8 cellular contexts compared by ENCODE assay signal in the genomic region with DNA sequence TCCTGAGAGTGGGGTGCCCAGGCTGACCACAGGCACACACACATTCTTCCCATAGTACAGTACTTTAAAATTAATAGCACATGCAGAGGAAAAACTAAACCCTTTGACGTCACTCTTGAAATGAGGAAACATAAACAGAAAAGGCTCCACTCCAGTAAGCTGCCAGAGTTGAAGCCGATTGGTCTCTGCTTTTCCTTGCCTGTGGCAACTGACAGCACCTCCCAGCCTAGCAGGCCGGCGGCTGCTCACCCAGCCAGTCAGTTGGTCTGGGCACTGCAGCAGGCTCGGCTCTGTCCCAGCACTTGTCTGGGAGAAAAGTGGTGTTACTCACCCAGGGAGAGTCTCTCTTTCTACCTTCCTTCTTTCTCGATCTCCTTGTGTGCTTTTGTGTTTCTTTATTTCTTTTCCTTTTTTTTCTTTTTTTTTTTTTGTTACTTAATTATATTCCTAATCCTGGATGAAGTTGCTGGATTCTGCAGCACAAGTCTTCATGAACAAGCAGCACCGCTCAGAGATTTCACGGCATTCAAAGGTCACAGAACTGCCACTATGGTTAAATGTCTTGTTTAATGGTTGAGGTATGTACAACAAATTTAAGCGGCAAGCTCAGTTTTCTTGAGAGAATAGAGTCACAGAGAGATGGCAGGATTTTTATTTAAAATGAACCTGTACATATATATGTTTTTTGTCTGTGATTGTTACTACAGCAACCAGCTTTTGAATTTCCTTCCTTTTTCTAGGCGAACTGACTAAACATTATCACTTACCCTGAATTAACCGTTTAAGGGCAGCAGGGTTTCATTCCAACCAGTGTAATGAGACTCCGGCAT. TPM values are rescaled to one million over a fixed set of nuclear protein-coding genes. Genes with fewer than 3 reads are reported as not detected.
A peak's percentile ranks its signal among the peaks of the same experiment; 100 is the strongest.
DNase-seq lines count a peak whose midpoint lies in the region; ATAC-seq, FAIRE-seq and TF ChIP-seq lines count a peak whose summit lies in the region.

A gene (plus strand): TSS at position 260 of the 830 bp plus-strand sequence.

- no peak for FAIRE-seq in K562 (lab: Jason Lieb, UNC)

- no peak for TF ChIP-seq POLR2A in K562 (conservative IDR thresholded peaks at IDR 0.05)

- H3K4me3 Mint-ChIP-seq in CD4-positive, alpha-beta memory T cell: peak within 1 kb of the TSS; percentile 68 to 85 (median 78)

- H3K9me3 Mint-ChIP-seq in CD4-positive, alpha-beta memory T cell: no peaks in the 10 kb centered on the region

- no TSS peak for BruUV-seq in K562 (replicated peaks; lab: Mats Ljungman, UMichigan)

- under 1% methylated on average over 12 of the region's 12 CpGs for WGBS in K562 (ENCODE audit: insufficient coverage, low coverage, missing lambda C conversion rate)
- WGBS in psoas muscle, 3 donors: 1 to 2% (median 1%) methylated on average over 12 of the region's 12 CpGs

- TF ChIP-seq CTCF in K562 (IDR thresholded peaks at IDR 0.05 in 2 of 3, conservative IDR thresholded peaks at IDR 0.05 in 1 of 3; ENCODE audit: insufficient read depth in 2 of 3, low read depth in 1 of 3, low read length in 3 of 3) (no peak), right atrium auricular region (IDR thresholded peaks at IDR 0.05) (no peak), psoas muscle (IDR thresholded peaks at IDR 0.05) (no peak)

- H3K36me3 ChIP-seq in CD4-positive, alpha-beta memory T cell (ENCODE audit: insufficient read depth, low read length): no peaks in the 10 kb centered on the region
- H3K36me3 ChIP-seq in SK-N-MC (ENCODE audit: insufficient read depth, low read length) (no peaks in the 10 kb centered on the region), K562 (ENCODE audit: control insufficient read depth, insufficient read depth, low read length) (no peaks in the 10 kb centered on the region), right atrium auricular region (no peaks in the 10 kb centered on the region), psoas muscle (ENCODE audit: insufficient read depth in 1 of 2, low read depth in 1 of 2) (no peaks in the 10 kb centered on the region)

- H4K20me1 ChIP-seq in K562 (replicated peaks; ENCODE audit: control insufficient read depth, insufficient read depth, low read length): no peaks in the 10 kb centered on the region

- H3K36me3 Mint-ChIP-seq in CD4-positive, alpha-beta memory T cell: peaks cover 0 to 4% of the 10 kb centered on the region in 2 donors

- peak; percentile 12 to 46 (median 23) for DNase-seq in CD4-positive, alpha-beta memory T cell
- DNase-seq in SK-N-MC (ENCODE audit: low read depth, low spot score): peak; percentile 62
- no peak for DNase-seq in K562 (ENCODE audit: extremely low read depth in 1 of 4, low spot score in 3 of 4)
- DNase-seq in right atrium auricular region (ENCODE audit: low spot score): peak; percentile 90
- DNase-seq in psoas muscle: peak; percentile 83 to 93
- DNase-seq in SKM-1 (lab: John Stamatoyannopoulos, UW; ENCODE audit: unreplicated experiment): no peak

- ATAC-seq in GM19463 (IDR thresholded peaks at IDR 0.05; ENCODE audit: unreplicated experiment) (peak; percentile 81), HG03558 (IDR thresholded peaks at IDR 0.05; ENCODE audit: extremely low read depth, unreplicated experiment) (peak; percentile 62), K562 (peak; percentile 49), psoas muscle (peak; percentile 94 to 98 (median 96))

- no peak within 1 kb of the TSS for H3K27ac ChIP-seq in CD4-positive, alpha-beta memory T cell (ENCODE audit: low read depth, low read length)
- no peak within 1 kb of the TSS for H3K27ac ChIP-seq in SK-N-MC
- H3K27ac ChIP-seq in K562 (ENCODE audit: extremely low read depth, low read depth, low read length): no peak within 1 kb of the TSS
- H3K27ac ChIP-seq in right atrium auricular region: peak within 1 kb of the TSS; percentile 49 to 56
- H3K27ac ChIP-seq in psoas muscle: peak within 1 kb of the TSS; percentile 68

- no peaks in the 10 kb centered on the region for H3K27me3 ChIP-seq in CD4-positive, alpha-beta memory T cell (ENCODE audit: insufficient read depth, low read length)
- H3K27me3 ChIP-seq in K562 (ENCODE audit: control insufficient read depth in 2 of 2, insufficient read depth in 2 of 2, low read length in 2 of 2) (no peaks in the 10 kb centered on the region; a peak in 1 of 5 replicates), right atrium auricular region (no peaks in the 10 kb centered on the region), psoas muscle (ENCODE audit: insufficient read depth in 3 of 3, low read length in 2 of 3) (no peaks in the 10 kb centered on the region)

- H2AFZ ChIP-seq in K562 (ENCODE audit: low read depth, low read length): no peak within 1 kb of the TSS; the same call in 1 of the 2 replicates

- CTCF ChIA-PET in CD4-positive, alpha-beta memory T cell (lab: Charles Lee; ENCODE audit: partially characterized antibody): interaction anchor here (0.7 to 4.6 kb wide), 5 partner anchors 8 to 149 kb away, joined by 3 to 27 read pairs (median 3); no protein-coding TSS in a partner anchor
- CTCF ChIA-PET in K562 (lab: Yijun Ruan, JAX; ENCODE audit: low intra/inter-chr PET ratio): interaction anchor here (0.6 kb wide), 1 partner anchor 1213 kb away, joined by 3 read pairs; no protein-coding TSS in a partner anchor

- peaks cover 5 to 7% (median 6%) of the 10 kb centered on the region in 4 donors for H3K4me1 Mint-ChIP-seq in CD4-positive, alpha-beta memory T cell

- peaks cover 16% of the 10 kb centered on the region for H3K4me1 ChIP-seq in CD4-positive, alpha-beta memory T cell (ENCODE audit: insufficient read depth, low read length)
- no peaks in the 10 kb centered on the region for H3K4me1 ChIP-seq in K562 (replicated peaks in 1 of 2; ENCODE audit: control insufficient read depth in 2 of 2, insufficient read depth in 2 of 2, low read length in 2 of 2)
- H3K4me1 ChIP-seq in right atrium auricular region: peaks cover 0 to 24% of the 10 kb centered on the region in 2 donors
- peaks cover 17% of the 10 kb centered on the region for H3K4me1 ChIP-seq in psoas muscle

- no peaks in the 10 kb centered on the region for H3K79me2 ChIP-seq in K562 (ENCODE audit: control insufficient read depth, insufficient read depth, low read length)

- in situ Hi-C loops in K562 (cut with MboI): no loop called here

- no peak for TF ChIP-seq RAD21 in K562 (CRISPR knock-in tag; conservative IDR thresholded peaks at IDR 0.05 in 1 of 2, IDR thresholded peaks at IDR 0.05 in 1 of 2)

- peaks cover 0 to 1% of the 10 kb centered on the region in 2 donors for H3K27me3 Mint-ChIP-seq in CD4-positive, alpha-beta memory T cell

- intact Hi-C loops in CD4-positive, alpha-beta memory T cell (cut with micrococcal nuclease): loop anchor here (2.0 kb wide), 1 partner anchor 29 kb away; no protein-coding TSS in a partner anchor
- intact Hi-C loops in K562 (cut with micrococcal nuclease): no loop called here
- intact Hi-C loops in psoas muscle (cut with DNase I): loop anchor here in 1 of 2 donors (5.0 kb wide), 2 partner anchors 56 to 71 kb away; no protein-coding TSS in a partner anchor

- no peaks in the 10 kb centered on the region for H3K9me1 ChIP-seq in K562 (ENCODE audit: control insufficient read depth, insufficient read depth, low read length)

- POLR2A ChIA-PET in CD4-positive, alpha-beta memory T cell (lab: Charles Lee; ENCODE audit: partially characterized antibody): interaction anchor here (0.6 to 1.5 kb wide), 4 partner anchors 23 to 437 kb away, joined by 3 to 8 read pairs (median 3); no protein-coding TSS in a partner anchor
- POLR2A ChIA-PET in K562 (lab: Yijun Ruan, JAX): interaction anchor here (1.0 kb wide), 1 partner anchor 11 kb away, joined by 4 read pairs; no protein-coding TSS in a partner anchor

- H3K4me2 ChIP-seq in K562 (ENCODE audit: insufficient read depth, low read length): no peak within 1 kb of the TSS

- no peak within 1 kb of the TSS for H3K4me3 ChIP-seq in CD4-positive, alpha-beta memory T cell (ENCODE audit: low read length in 2 of 2)
- H3K4me3 ChIP-seq in SK-N-MC (peak within 1 kb of the TSS; percentile 68), K562 (no peak within 1 kb of the TSS), right atrium auricular region (peak within 1 kb of the TSS; percentile 21 to 39), psoas muscle (peak within 1 kb of the TSS; percentile 66)

- peak within 1 kb of the TSS; percentile 13 for H3K9ac ChIP-seq in SK-N-MC (ENCODE audit: insufficient read length)
- no peak within 1 kb of the TSS for H3K9ac ChIP-seq in K562 (ENCODE audit: insufficient read depth in 1 of 2, low read depth in 2 of 2, low read length in 2 of 2)

- peak within 1 kb of the TSS in 6 of 7 donors; percentile 44 to 77 (median 63) for H3K27ac Mint-ChIP-seq in CD4-positive, alpha-beta memory T cell

- TF ChIP-seq EP300 in K562 (IDR thresholded peaks at IDR 0.05; ENCODE audit: low read length): no peak

- no peaks in the 10 kb centered on the region for H3K9me3 ChIP-seq in CD4-positive, alpha-beta memory T cell (ENCODE audit: control insufficient read depth in 1 of 2, low read length in 2 of 2)
- H3K9me3 ChIP-seq in SK-N-MC (ENCODE audit: low read depth, low read length) (no peaks in the 10 kb centered on the region), K562 (replicated peaks; ENCODE audit: control insufficient read depth, insufficient read depth, low read depth, low read length) (no peaks in the 10 kb centered on the region), right atrium auricular region (no peaks in the 10 kb centered on the region), psoas muscle (no peaks in the 10 kb centered on the region)

RNA-seq across cellular contexts. Expression of the gene that starts here (rescaled TPM):
- under 1 TPM; 0.49 to 0.94 TPM for total RNA-seq in CD4-positive, alpha-beta memory T cell
- polyA plus RNA-seq in CD4-positive, alpha-beta memory T cell: under 1 TPM; 0.06 to 0.07 TPM
- not detected in 2 replicates for total RNA-seq in K562 (2011; cell fraction: chromatin; rRNA removed; ENCODE audit: low replicate concordance)
- not detected in 2 replicates for total RNA-seq in K562 (2011; cell fraction: nucleolus; rRNA removed)
- total RNA-seq in K562 (2011; cell fraction: nucleoplasm; rRNA removed): not detected in 2 replicates
- total RNA-seq in K562 (2014; rRNA removed) (not detected in 2 replicates), K562 (2014; rRNA removed; fragmentation: Illumina TruSeq; extraction: Trizol) (not detected in 2 replicates), K562 (2015; rRNA removed; fragmentation: Illumina TruSeq; extraction: Trizol) (not detected in 2 replicates), K562 (2021) (not detected in 2 replicates), right atrium auricular region (10 to 100 TPM in 1 of 2 donors, 1 to 10 TPM in 1; 9.0 to 11.2 TPM), psoas muscle (1 to 10 TPM; 2.7 to 4.6 (median 4.3) TPM)
- polyA plus RNA-seq in K562 (2011; rRNA removed) (not detected in 2 replicates), K562 (2014; fragmentation: Illumina TruSeq; extraction: Trizol) (0.01 TPM in 1 of 2 replicates, not detected in the other), K562 (2014; fragmentation: Nextera tagmentation; extraction: Ambion mirVana) (not detected), K562 (2014; rRNA removed) (not detected in 2 replicates), psoas muscle (1 to 10 TPM; 1.9 to 2.3 (median 2.0) TPM)
- not detected in 2 replicates for polyA plus RNA-seq in K562 (2011; cell fraction: cytosol; rRNA removed)
- 0.01 TPM in 1 of 2 replicates, not detected in the other for polyA plus RNA-seq in K562 (2011; cell fraction: nucleus; rRNA removed)
- polyA plus RNA-seq in K562 (2012): not detected in 2 replicates
- not detected in 2 replicates for polyA minus RNA-seq in K562 (2011; rRNA and poly(A)+ RNA removed)
- polyA minus RNA-seq in K562 (2011; cell fraction: cytosol; rRNA and poly(A)+ RNA removed): not detected in 2 replicates
- polyA minus RNA-seq in K562 (2011; cell fraction: nucleus; rRNA and poly(A)+ RNA removed): not detected in 2 replicates

Comparison
In these comparisons a context has a peak if more than half of its experiments do, and no peak if none do; other contexts are left out.
1. Peak in DNase-seq in CD4-positive, alpha-beta memory T cell; RNA of the gene not detected or under 1 TPM.
2. Peak in ATAC-seq in K562; RNA of the gene not detected or under 1 TPM.
3. DNase-seq: peak in SK-N-MC (single experiment), right atrium auricular region (single experiment) and psoas muscle (2 of 2); none in K562 (0 of 4) and SKM-1 (single experiment).
4. H3K27ac ChIP-seq: peak in right atrium auricular region (2 of 2) and psoas muscle (single experiment); none in CD4-positive, alpha-beta memory T cell (single experiment), SK-N-MC (single experiment) and K562 (single experiment).
5. H3K4me3 ChIP-seq: peak in SK-N-MC (single experiment), right atrium auricular region (2 of 2) and psoas muscle (single experiment); none in CD4-positive, alpha-beta memory T cell (0 of 2) and K562 (single experiment).
6. Peak in every context shown above with its lines, with median percentiles within 50 percentile points of each other: ATAC-seq.